Comparison of ENCODE assay signal across 16 cellular contexts in genomic region chr20:21322083-21322710, GRCh38.
"Had no signal": no experiment of that assay in that cellular context is flagged by ENCODE, and none has a peak within 500 bp of the region (broad histone marks: within the 10 kb centered on the region; RNA-seq: fewer than 3 reads in every experiment).

No MANE protein-coding gene starts in this region.

- H3K36me3 ChIP-seq: ascending aorta, tibial artery had no signal

- H3K27me3 ChIP-seq: ascending aorta, tibial artery had no signal

- H3K27ac ChIP-seq: ascending aorta, tibial artery had no signal

- H3K4me3 ChIP-seq: ascending aorta, smooth muscle cell, tibial artery had no signal

- H3K4me2 ChIP-seq: smooth muscle cell had no signal

- DNase-seq: activated CD4-positive, alpha-beta T cell treated with anti-CD3 and anti-CD28 coated beads for 4 hours; activated CD8-positive, alpha-beta memory T cell treated with anti-CD3 and anti-CD28 coated beads, Interleukin-2, amount 50 U/mL, for 4 hours; activated naive CD8-positive, alpha-beta T cell treated with anti-CD3 and anti-CD28 coated beads, Interleukin-2, amount 10 ng/mL, durations not matched to agents 7 days and 5 days; caudate nucleus; cortex of kidney; effector memory CD8-positive, alpha-beta T cell; immature natural killer cell; left colon; naive thymus-derived CD4-positive, alpha-beta T cell; posterior cingulate gyrus; T-cell; T1000; tibial artery had no signal

- ATAC-seq: left colon; stimulated activated memory B cell treated with anti-CD40 and anti-IgM and Interleukin-4, amounts not matched to agents 10 μg/mL and 1 μg/mL and 100 μg/mL, for 72 hours had no signal
